Comparison of ENCODE assay signal across 7 cellular contexts in genomic region chr19:14366529-14366928, GRCh38. TPM values are rescaled to one million over a fixed set of nuclear protein-coding genes. Genes with fewer than 3 reads are reported as not detected.
DNase-seq lines count a peak whose midpoint lies in the region; ATAC-seq and TF ChIP-seq lines count a peak whose summit lies in the region.

No MANE protein-coding gene starts in this region.

- peak; percentile 54 for ATAC-seq in GM18858 (IDR thresholded peaks at IDR 0.05; ENCODE audit: unreplicated experiment)
- peak; percentile 27 for ATAC-seq in activated T-helper 17 cell treated with anti-CD3 and anti-CD28 coated beads, Interleukin-2, amount 50 U/mL, for 72 hours (replicated peaks)

- H3K27me3 Mint-ChIP-seq in IgD-negative memory B cell (peaks cover 2% of the 10 kb centered on the region), progenitor cell of endocrine pancreas (no peaks in the 10 kb centered on the region)
- no peaks in the 10 kb centered on the region for H3K27me3 Mint-ChIP-seq in activated T-helper 17 cell treated with anti-CD3 and anti-CD28 coated beads, Interleukin-2, amount 50 U/mL, for 72 hours

- no peak for TF ChIP-seq CTCF in fibroblast of villous mesenchyme (IDR thresholded peaks at IDR 0.05; ENCODE audit: insufficient read depth, low read depth, low read length)
- no peak for TF ChIP-seq CTCF in progenitor cell of endocrine pancreas (IDR thresholded peaks at IDR 0.05; ENCODE audit: unreplicated experiment)

- no peak overlapping the region for H3K4me3 ChIP-seq in fibroblast of villous mesenchyme (ENCODE audit: low read depth, low read length)

- H3K4me1 Mint-ChIP-seq in IgD-negative memory B cell (peaks cover 36 to 49% (median 40%) of the 10 kb centered on the region in 3 donors), progenitor cell of endocrine pancreas (ENCODE audit: low read depth) (peaks cover 12% of the 10 kb centered on the region)
- H3K4me1 Mint-ChIP-seq in activated T-helper 17 cell treated with anti-CD3 and anti-CD28 coated beads, Interleukin-2, amount 50 U/mL, for 72 hours: peaks cover 41% of the 10 kb centered on the region

- H3K27ac Mint-ChIP-seq in IgD-negative memory B cell: peak overlapping the region; percentile 47 to 100 (median 88)
- peak overlapping the region; percentile 100 for H3K27ac Mint-ChIP-seq in activated T-helper 17 cell treated with anti-CD3 and anti-CD28 coated beads, Interleukin-2, amount 50 U/mL, for 72 hours
- no peak overlapping the region for H3K27ac Mint-ChIP-seq in progenitor cell of endocrine pancreas

- peaks cover 0 to 4% (median 2%) of the 10 kb centered on the region in 3 donors for H3K9me3 Mint-ChIP-seq in IgD-negative memory B cell
- no peaks in the 10 kb centered on the region for H3K9me3 Mint-ChIP-seq in activated T-helper 17 cell treated with anti-CD3 and anti-CD28 coated beads, Interleukin-2, amount 50 U/mL, for 72 hours
- no peaks in the 10 kb centered on the region for H3K9me3 Mint-ChIP-seq in progenitor cell of endocrine pancreas (ENCODE audit: low read depth)

- DNase-seq in RKO (ENCODE audit: low spot score) (peak; percentile 66), fibroblast of villous mesenchyme (ENCODE audit: low read depth) (peak; percentile 76), progenitor cell of endocrine pancreas (ENCODE audit: low spot score, unreplicated experiment) (peak; percentile 27), middle frontal gyrus (ENCODE audit: extremely low spot score, low spot score) (no peak)

- H3K36me3 Mint-ChIP-seq in IgD-negative memory B cell (peaks cover 4% of the 10 kb centered on the region), progenitor cell of endocrine pancreas (ENCODE audit: insufficient read depth) (no peaks in the 10 kb centered on the region)
- peaks cover 28% of the 10 kb centered on the region for H3K36me3 Mint-ChIP-seq in activated T-helper 17 cell treated with anti-CD3 and anti-CD28 coated beads, Interleukin-2, amount 50 U/mL, for 72 hours (ENCODE audit: low read depth)

- H3K4me3 Mint-ChIP-seq in IgD-negative memory B cell (peak overlapping the region; percentile 16 to 86 (median 67)), progenitor cell of endocrine pancreas (ENCODE audit: low read depth) (no peak overlapping the region)
- peak overlapping the region; percentile 91 for H3K4me3 Mint-ChIP-seq in activated T-helper 17 cell treated with anti-CD3 and anti-CD28 coated beads, Interleukin-2, amount 50 U/mL, for 72 hours

RNA-seq across cellular contexts. Expression of gene ADGRE5, which starts 14.7 kb away (rescaled TPM):
- polyA plus RNA-seq in IgD-negative memory B cell: 89.3 TPM
- 100 to 1,000 TPM; 184 to 261 TPM for total RNA-seq in activated T-helper 17 cell treated with anti-CD3 and anti-CD28 coated beads, Interleukin-2, amount 50 U/mL, for 72 hours
- total RNA-seq in fibroblast of villous mesenchyme: 40.9 and 48.4 TPM in 2 replicates
- total RNA-seq in progenitor cell of endocrine pancreas: 0.96 and 1.0 TPM in 2 replicates

RNA-seq across cellular contexts. Expression of gene DDX39A, which starts 52.6 kb away (rescaled TPM):
- polyA plus RNA-seq in IgD-negative memory B cell: 169 TPM
- 100 to 1,000 TPM; 132 to 260 TPM for total RNA-seq in activated T-helper 17 cell treated with anti-CD3 and anti-CD28 coated beads, Interleukin-2, amount 50 U/mL, for 72 hours
- total RNA-seq in fibroblast of villous mesenchyme (56.6 and 63.8 TPM in 2 replicates), progenitor cell of endocrine pancreas (66.9 and 74.2 TPM in 2 replicates)

Comparison
In these comparisons a context has a peak if more than half of its experiments do, and no peak if none do; other contexts are left out.
1. RNA of gene ADGRE5, which starts 14.7 kb away (total RNA-seq): 184 to 261 TPM in activated T-helper 17 cell treated with anti-CD3 and anti-CD28 coated beads, Interleukin-2, amount 50 U/mL, for 72 hours and 40.9 to 48.4 TPM in fibroblast of villous mesenchyme; 0.96 to 1.0 TPM in progenitor cell of endocrine pancreas; every median in the first group is over 10 times any median in the second.